Comparison of ENCODE assay signal across 8 cellular contexts in genomic region chr4:122826596-122827257, GRCh38. TPM values are rescaled to one million over a fixed set of nuclear protein-coding genes. Genes with fewer than 3 reads are reported as not detected.
A peak's percentile ranks its signal among the peaks of the same experiment; 100 is the strongest.
DNase-seq lines count a peak whose midpoint lies in the region; ATAC-seq and TF ChIP-seq lines count a peak whose summit lies in the region.

FGF2 (plus strand) TSS chr4:122826831; CDS start chr4:122827175, 344 bp downstream.

- H3K4me2 ChIP-seq in mesenchymal stem cell (ENCODE audit: low read length, poor library complexity, severe bottlenecking) = peak within 1 kb of the TSS; percentile 85

- no peak for TF ChIP-seq CTCF in endothelial cell (IDR thresholded peaks at IDR 0.05; ENCODE audit: unreplicated experiment)
- TF ChIP-seq CTCF in subcutaneous adipose tissue (IDR thresholded peaks at IDR 0.05; ENCODE audit: low read depth) = no peak

- peak within 1 kb of the TSS; percentile 38 to 60 for H3K23ac ChIP-seq in mesenchymal stem cell (ENCODE audit: low read length in 2 of 2)

- H3K27me3 Mint-ChIP-seq in activated CD4-positive, alpha-beta T cell treated with anti-CD3 and anti-CD28 coated beads, Interleukin-2, amount 10 ng/mL, durations not matched to agents 24 days and 14 days = peaks cover 61% of the 10 kb centered on the region
- peaks cover 7% of the 10 kb centered on the region for H3K27me3 Mint-ChIP-seq in endothelial cell (ENCODE audit: unreplicated experiment)

- peak within 1 kb of the TSS; percentile 45 to 86 for H3K14ac ChIP-seq in mesenchymal stem cell (ENCODE audit: low read length in 2 of 2)

- peaks cover 5% of the 10 kb centered on the region for H3K4me1 ChIP-seq in mesenchymal stem cell (ENCODE audit: control insufficient read depth, insufficient read depth, low read depth, low read length)

- H3K4ac ChIP-seq in mesenchymal stem cell (ENCODE audit: low read depth in 1 of 2, low read length in 2 of 2) = peak within 1 kb of the TSS; percentile 60 to 82

- H3K18ac ChIP-seq in mesenchymal stem cell (ENCODE audit: low read depth in 1 of 2, low read length in 2 of 2) = peak within 1 kb of the TSS; percentile 94 to 95

- peak within 1 kb of the TSS; percentile 85 for H3K27ac ChIP-seq in mesenchymal stem cell (ENCODE audit: low read length, poor library complexity, severe bottlenecking)

- H2BK12ac ChIP-seq in mesenchymal stem cell (ENCODE audit: low read length in 2 of 2) = peak within 1 kb of the TSS in 1 of 2 experiments; percentile 47

- under 1% methylated on average over 18 of the region's 93 CpGs for WGBS in mesenchymal stem cell

- H2BK5ac ChIP-seq in mesenchymal stem cell (ENCODE audit: low read depth, low read length, poor library complexity, severe bottlenecking) = peak within 1 kb of the TSS; percentile 90

- H3K4me3 Mint-ChIP-seq in activated CD4-positive, alpha-beta T cell treated with anti-CD3 and anti-CD28 coated beads, Interleukin-2, amount 10 ng/mL, durations not matched to agents 24 days and 14 days = peak within 1 kb of the TSS; percentile 83
- H3K4me3 Mint-ChIP-seq in endothelial cell (ENCODE audit: unreplicated experiment) = peak within 1 kb of the TSS; percentile 96

- peak within 1 kb of the TSS; percentile 89 for H2BK120ac ChIP-seq in mesenchymal stem cell (ENCODE audit: low read depth, low read length)

- peak within 1 kb of the TSS; percentile 46 for H4K91ac ChIP-seq in mesenchymal stem cell (ENCODE audit: low read length)

- peaks cover 6% of the 10 kb centered on the region for H3K9me3 Mint-ChIP-seq in activated CD4-positive, alpha-beta T cell treated with anti-CD3 and anti-CD28 coated beads, Interleukin-2, amount 10 ng/mL, durations not matched to agents 24 days and 14 days
- no peaks in the 10 kb centered on the region for H3K9me3 Mint-ChIP-seq in endothelial cell (ENCODE audit: unreplicated experiment)

- peak within 1 kb of the TSS; percentile 96 for H3K9ac ChIP-seq in mesenchymal stem cell (ENCODE audit: low read length)

- H3K27me3 ChIP-seq in mesenchymal stem cell (ENCODE audit: control insufficient read depth in 1 of 2, insufficient read depth in 1 of 2, low read length in 2 of 2) = no peaks in the 10 kb centered on the region

- ATAC-seq in GM19397 (IDR thresholded peaks at IDR 0.05; ENCODE audit: unreplicated experiment) (peak; percentile 31), HG03442 (IDR thresholded peaks at IDR 0.05; ENCODE audit: unreplicated experiment) (peak; percentile 14)

- peak within 1 kb of the TSS; percentile 46 for H2AFZ ChIP-seq in mesenchymal stem cell (ENCODE audit: low read depth, low read length)

- DNase-seq in Caki2 (ENCODE audit: low read depth) = peak; percentile 44
- peak; percentile 76 for DNase-seq in activated CD4-positive, alpha-beta T cell treated with anti-CD3 and anti-CD28 coated beads, Interleukin-2, amount 10 ng/mL, durations not matched to agents 24 days and 14 days
- DNase-seq in endothelial cell (ENCODE audit: low spot score) = peak; percentile 60
- peak; percentile 69 for DNase-seq in mesenchymal stem cell
- DNase-seq in KBM-7 = no peak

- H2BK15ac ChIP-seq in mesenchymal stem cell (ENCODE audit: low read depth, poor library complexity, severe bottlenecking) = peak within 1 kb of the TSS; percentile 98

- H3K79me1 ChIP-seq in mesenchymal stem cell (replicated peaks; ENCODE audit: low read length, poor library complexity, severe bottlenecking) = no peaks in the 10 kb centered on the region

- peaks cover 0 to 5% of the 10 kb centered on the region in 2 experiments for H3K36me3 ChIP-seq in mesenchymal stem cell (ENCODE audit: control insufficient read depth in 1 of 2, insufficient read depth in 2 of 2, low read depth in 1 of 2, low read length in 2 of 2)

- H3K27ac Mint-ChIP-seq in activated CD4-positive, alpha-beta T cell treated with anti-CD3 and anti-CD28 coated beads, Interleukin-2, amount 10 ng/mL, durations not matched to agents 24 days and 14 days = peak within 1 kb of the TSS; percentile 94
- peak within 1 kb of the TSS; percentile 93 for H3K27ac Mint-ChIP-seq in endothelial cell (ENCODE audit: unreplicated experiment)

- no peaks in the 10 kb centered on the region for H3K9me3 ChIP-seq in mesenchymal stem cell (ENCODE audit: control insufficient read depth, low read length)

- H3K36me3 Mint-ChIP-seq in activated CD4-positive, alpha-beta T cell treated with anti-CD3 and anti-CD28 coated beads, Interleukin-2, amount 10 ng/mL, durations not matched to agents 24 days and 14 days (ENCODE audit: low read depth) = peaks cover 6% of the 10 kb centered on the region
- H3K36me3 Mint-ChIP-seq in endothelial cell (ENCODE audit: low read depth, unreplicated experiment) = peaks cover 7% of the 10 kb centered on the region

- in situ Hi-C loops in Caki2 (cut with HindIII; ENCODE audit: low pct_unique_long_range_greater_than_20kb, low sequenced_read_pairs) = no loop called here
- in situ Hi-C loops in KBM-7 (cut with MboI; ENCODE audit: low pct_unique_long_range_greater_than_20kb, low sequenced_read_pairs) = no loop called here

- H3K4me3 ChIP-seq in mesenchymal stem cell (ENCODE audit: insufficient read depth in 1 of 2, low read depth in 1 of 2, low read length in 2 of 2) = peak within 1 kb of the TSS; percentile 90 to 91

- peaks cover 24% of the 10 kb centered on the region for H3K4me1 Mint-ChIP-seq in activated CD4-positive, alpha-beta T cell treated with anti-CD3 and anti-CD28 coated beads, Interleukin-2, amount 10 ng/mL, durations not matched to agents 24 days and 14 days
- peaks cover 38% of the 10 kb centered on the region for H3K4me1 Mint-ChIP-seq in endothelial cell (ENCODE audit: unreplicated experiment)

- intact Hi-C loops in activated CD4-positive, alpha-beta T cell treated with anti-CD3 and anti-CD28 coated beads, Interleukin-2, amount 10 ng/mL, durations not matched to agents 24 days and 14 days (cut with micrococcal nuclease) = loop anchor here (5.0 kb wide), 4 partner anchors 204 to 571 kb away; partner anchors contain the start of genes IL2, IL21 and SPRY1

- peak within 1 kb of the TSS; percentile 22 for H2AK5ac ChIP-seq in mesenchymal stem cell (ENCODE audit: low read length, severe bottlenecking)

- peak within 1 kb of the TSS; percentile 72 for H4K8ac ChIP-seq in mesenchymal stem cell (ENCODE audit: low read length)

RNA-seq across cellular contexts. Expression of gene FGF2, which starts in this region (rescaled TPM):
- 26.6 and 27.7 TPM in 2 replicates for total RNA-seq in Caki2 (2014; rRNA removed; shearing (Covaris generic); ENCODE audit: low replicate concordance)
- 13.3 and 13.8 TPM in 2 replicates for total RNA-seq in activated CD4-positive, alpha-beta T cell treated with anti-CD3 and anti-CD28 coated beads, Interleukin-2, amount 10 ng/mL, durations not matched to agents 24 days and 14 days
- total RNA-seq in endothelial cell (ENCODE audit: unreplicated experiment) = 26.1 TPM
- 10.4 TPM for polyA plus RNA-seq in mesenchymal stem cell (2013, experiment 1 of 2)
- 10.7 TPM for polyA plus RNA-seq in mesenchymal stem cell (2013, experiment 2 of 2)
- 10 to 100 TPM; 35.5 to 51.5 (median 44.5) TPM for total RNA-seq in subcutaneous adipose tissue
